In the genomic region with DNA sequence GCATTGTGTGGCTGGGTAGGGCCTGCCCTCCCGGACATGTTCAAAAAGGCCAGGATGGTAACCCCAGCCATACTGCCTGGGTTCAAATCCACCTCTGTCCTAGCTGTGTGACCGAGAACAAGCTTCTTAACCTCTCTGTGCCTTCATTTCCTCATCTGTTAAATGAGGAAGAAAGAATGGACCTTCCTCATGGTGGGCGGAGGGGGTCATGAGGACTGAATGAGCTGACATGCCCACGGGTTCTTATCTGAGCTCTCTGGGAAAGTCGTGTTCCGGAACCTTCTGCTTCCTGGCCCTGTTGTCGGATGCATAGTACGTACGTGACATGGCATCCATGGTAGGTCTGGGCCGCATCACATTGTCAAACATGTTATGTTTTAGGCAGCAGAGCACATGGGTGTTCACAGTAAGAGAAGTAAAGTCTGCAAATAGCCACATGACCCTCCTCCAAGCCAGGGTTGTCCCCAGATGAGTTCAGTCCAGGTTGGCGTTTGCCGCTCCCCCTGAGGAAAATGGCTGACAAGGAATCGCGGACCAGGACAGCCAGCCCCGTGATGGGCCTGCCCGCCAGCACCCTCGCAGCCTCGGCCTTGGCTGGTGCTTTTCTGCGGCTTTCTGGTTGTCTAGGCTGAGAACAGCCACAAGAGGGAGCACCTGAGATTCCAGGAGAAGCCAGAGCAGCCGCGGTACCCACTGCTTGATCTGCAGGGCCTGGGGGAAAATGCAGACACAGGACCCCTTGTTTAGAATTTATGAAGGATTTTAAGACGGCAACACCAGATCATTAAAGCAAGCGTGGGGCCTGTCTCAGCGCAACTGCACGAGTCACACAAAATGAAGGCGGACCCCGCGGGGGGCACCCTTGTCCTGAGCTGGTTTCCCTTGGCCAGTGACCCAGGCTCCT, we compare ENCODE assay signal across 1 cellular context.
TF ChIP-seq lines count a peak whose summit lies in the region.

No MANE protein-coding gene starts in this region.

TF ChIP-seq in HepG2, 621 proteins besides CTCF, POLR2A, EP300 and RAD21 (continued from another document and continues in another):
- TF ChIP-seq ZNF143 (CRISPR knock-in tag; IDR thresholded peaks at IDR 0.05), result no peak
- TF ChIP-seq ARNTL (CRISPR knock-in tag; IDR thresholded peaks at IDR 0.05), result no peak
- TF ChIP-seq FOSL1 (CRISPR knock-in tag; IDR thresholded peaks at IDR 0.05; ENCODE audit: borderline replicate concordance), result no peak
- no peak for TF ChIP-seq POLR2G (IDR thresholded peaks at IDR 0.05; ENCODE audit: low read depth, low read length)
- no peak for TF ChIP-seq HNF4A (CRISPR knock-in tag; IDR thresholded peaks at IDR 0.05)
- no peak for TF ChIP-seq ZNF256 (CRISPR knock-in tag; conservative IDR thresholded peaks at IDR 0.05)
- no peak for TF ChIP-seq ZNF335 (CRISPR knock-in tag; IDR thresholded peaks at IDR 0.05)
- TF ChIP-seq, protein P1, sequence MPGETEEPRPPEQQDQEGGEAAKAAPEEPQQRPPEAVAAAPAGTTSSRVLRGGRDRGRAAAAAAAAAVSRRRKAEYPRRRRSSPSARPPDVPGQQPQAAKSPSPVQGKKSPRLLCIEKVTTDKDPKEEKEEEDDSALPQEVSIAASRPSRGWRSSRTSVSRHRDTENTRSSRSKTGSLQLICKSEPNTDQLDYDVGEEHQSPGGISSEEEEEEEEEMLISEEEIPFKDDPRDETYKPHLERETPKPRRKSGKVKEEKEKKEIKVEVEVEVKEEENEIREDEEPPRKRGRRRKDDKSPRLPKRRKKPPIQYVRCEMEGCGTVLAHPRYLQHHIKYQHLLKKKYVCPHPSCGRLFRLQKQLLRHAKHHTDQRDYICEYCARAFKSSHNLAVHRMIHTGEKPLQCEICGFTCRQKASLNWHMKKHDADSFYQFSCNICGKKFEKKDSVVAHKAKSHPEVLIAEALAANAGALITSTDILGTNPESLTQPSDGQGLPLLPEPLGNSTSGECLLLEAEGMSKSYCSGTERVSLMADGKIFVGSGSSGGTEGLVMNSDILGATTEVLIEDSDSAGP (CRISPR knock-in tag; IDR thresholded peaks at IDR 0.05; ENCODE audit: borderline replicate concordance), result peak; percentile 76; the same call in 1 of the 2 replicates
- TF ChIP-seq CBX5 (CRISPR knock-in tag; IDR thresholded peaks at IDR 0.05; ENCODE audit: borderline replicate concordance), result peak; percentile 22; the same call in 1 of the 2 replicates
- TF ChIP-seq, protein P2, sequence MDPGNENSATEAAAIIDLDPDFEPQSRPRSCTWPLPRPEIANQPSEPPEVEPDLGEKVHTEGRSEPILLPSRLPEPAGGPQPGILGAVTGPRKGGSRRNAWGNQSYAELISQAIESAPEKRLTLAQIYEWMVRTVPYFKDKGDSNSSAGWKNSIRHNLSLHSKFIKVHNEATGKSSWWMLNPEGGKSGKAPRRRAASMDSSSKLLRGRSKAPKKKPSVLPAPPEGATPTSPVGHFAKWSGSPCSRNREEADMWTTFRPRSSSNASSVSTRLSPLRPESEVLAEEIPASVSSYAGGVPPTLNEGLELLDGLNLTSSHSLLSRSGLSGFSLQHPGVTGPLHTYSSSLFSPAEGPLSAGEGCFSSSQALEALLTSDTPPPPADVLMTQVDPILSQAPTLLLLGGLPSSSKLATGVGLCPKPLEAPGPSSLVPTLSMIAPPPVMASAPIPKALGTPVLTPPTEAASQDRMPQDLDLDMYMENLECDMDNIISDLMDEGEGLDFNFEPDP (CRISPR knock-in tag; conservative IDR thresholded peaks at IDR 0.05), result no peak
- no peak for TF ChIP-seq DMAP1 (CRISPR knock-in tag; IDR thresholded peaks at IDR 0.05)
- TF ChIP-seq, protein P3, sequence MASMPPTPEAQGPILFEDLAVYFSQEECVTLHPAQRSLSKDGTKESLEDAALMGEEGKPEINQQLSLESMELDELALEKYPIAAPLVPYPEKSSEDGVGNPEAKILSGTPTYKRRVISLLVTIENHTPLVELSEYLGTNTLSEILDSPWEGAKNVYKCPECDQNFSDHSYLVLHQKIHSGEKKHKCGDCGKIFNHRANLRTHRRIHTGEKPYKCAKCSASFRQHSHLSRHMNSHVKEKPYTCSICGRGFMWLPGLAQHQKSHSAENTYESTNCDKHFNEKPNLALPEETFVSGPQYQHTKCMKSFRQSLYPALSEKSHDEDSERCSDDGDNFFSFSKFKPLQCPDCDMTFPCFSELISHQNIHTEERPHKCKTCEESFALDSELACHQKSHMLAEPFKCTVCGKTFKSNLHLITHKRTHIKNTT (CRISPR knock-in tag; IDR thresholded peaks at IDR 0.05), result no peak
- no peak for TF ChIP-seq EZH2 (conservative IDR thresholded peaks at IDR 0.05; ENCODE audit: low read depth, low read length)
- TF ChIP-seq, protein P4, sequence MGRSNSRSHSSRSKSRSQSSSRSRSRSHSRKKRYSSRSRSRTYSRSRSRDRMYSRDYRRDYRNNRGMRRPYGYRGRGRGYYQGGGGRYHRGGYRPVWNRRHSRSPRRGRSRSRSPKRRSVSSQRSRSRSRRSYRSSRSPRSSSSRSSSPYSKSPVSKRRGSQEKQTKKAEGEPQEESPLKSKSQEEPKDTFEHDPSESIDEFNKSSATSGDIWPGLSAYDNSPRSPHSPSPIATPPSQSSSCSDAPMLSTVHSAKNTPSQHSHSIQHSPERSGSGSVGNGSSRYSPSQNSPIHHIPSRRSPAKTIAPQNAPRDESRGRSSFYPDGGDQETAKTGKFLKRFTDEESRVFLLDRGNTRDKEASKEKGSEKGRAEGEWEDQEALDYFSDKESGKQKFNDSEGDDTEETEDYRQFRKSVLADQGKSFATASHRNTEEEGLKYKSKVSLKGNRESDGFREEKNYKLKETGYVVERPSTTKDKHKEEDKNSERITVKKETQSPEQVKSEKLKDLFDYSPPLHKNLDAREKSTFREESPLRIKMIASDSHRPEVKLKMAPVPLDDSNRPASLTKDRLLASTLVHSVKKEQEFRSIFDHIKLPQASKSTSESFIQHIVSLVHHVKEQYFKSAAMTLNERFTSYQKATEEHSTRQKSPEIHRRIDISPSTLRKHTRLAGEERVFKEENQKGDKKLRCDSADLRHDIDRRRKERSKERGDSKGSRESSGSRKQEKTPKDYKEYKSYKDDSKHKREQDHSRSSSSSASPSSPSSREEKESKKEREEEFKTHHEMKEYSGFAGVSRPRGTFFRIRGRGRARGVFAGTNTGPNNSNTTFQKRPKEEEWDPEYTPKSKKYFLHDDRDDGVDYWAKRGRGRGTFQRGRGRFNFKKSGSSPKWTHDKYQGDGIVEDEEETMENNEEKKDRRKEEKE (IDR thresholded peaks at IDR 0.05), result no peak
- TF ChIP-seq FOXJ3 (CRISPR knock-in tag; IDR thresholded peaks at IDR 0.05; ENCODE audit: borderline replicate concordance), result no peak
- TF ChIP-seq, protein P5, sequence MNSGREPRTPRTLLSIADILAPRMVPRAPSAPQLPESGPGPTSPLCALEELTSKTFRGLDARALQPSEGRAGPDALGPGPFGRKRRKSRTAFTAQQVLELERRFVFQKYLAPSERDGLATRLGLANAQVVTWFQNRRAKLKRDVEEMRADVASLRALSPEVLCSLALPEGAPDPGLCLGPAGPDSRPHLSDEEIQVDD (CRISPR knock-in tag; IDR thresholded peaks at IDR 0.05; ENCODE audit: borderline replicate concordance), result no peak
- no peak for TF ChIP-seq HNRNPUL1 (IDR thresholded peaks at IDR 0.05; ENCODE audit: low read depth, low read length)
- TF ChIP-seq MED1 (CRISPR knock-in tag; IDR thresholded peaks at IDR 0.05), result 0 out of 2 replicates have a peak, but pooled peaks have one; percentile 19
- TF ChIP-seq, protein P6, sequence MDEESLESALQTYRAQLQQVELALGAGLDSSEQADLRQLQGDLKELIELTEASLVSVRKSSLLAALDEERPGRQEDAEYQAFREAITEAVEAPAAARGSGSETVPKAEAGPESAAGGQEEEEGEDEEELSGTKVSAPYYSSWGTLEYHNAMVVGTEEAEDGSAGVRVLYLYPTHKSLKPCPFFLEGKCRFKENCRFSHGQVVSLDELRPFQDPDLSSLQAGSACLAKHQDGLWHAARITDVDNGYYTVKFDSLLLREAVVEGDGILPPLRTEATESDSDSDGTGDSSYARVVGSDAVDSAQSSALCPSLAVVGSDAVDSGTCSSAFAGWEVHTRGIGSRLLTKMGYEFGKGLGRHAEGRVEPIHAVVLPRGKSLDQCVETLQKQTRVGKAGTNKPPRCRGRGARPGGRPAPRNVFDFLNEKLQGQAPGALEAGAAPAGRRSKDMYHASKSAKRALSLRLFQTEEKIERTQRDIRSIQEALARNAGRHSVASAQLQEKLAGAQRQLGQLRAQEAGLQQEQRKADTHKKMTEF (CRISPR knock-in tag; IDR thresholded peaks at IDR 0.05), result peak; percentile 44; the same call in 1 of the 2 replicates
- TF ChIP-seq ZNF383 (CRISPR knock-in tag; IDR thresholded peaks at IDR 0.05; ENCODE audit: borderline replicate concordance), result no peak
- TF ChIP-seq RXRB (CRISPR knock-in tag; IDR thresholded peaks at IDR 0.05; ENCODE audit: borderline replicate concordance), result peak; percentile 25; the same call in 1 of the 2 replicates
- no peak for TF ChIP-seq SIN3A (IDR thresholded peaks at IDR 0.05; ENCODE audit: borderline replicate concordance, low read depth, low read length)
- no peak for TF ChIP-seq SIX1 (CRISPR knock-in tag; IDR thresholded peaks at IDR 0.05; ENCODE audit: borderline replicate concordance)
- TF ChIP-seq HMGA1 (CRISPR knock-in tag; conservative IDR thresholded peaks at IDR 0.05), result no peak
- TF ChIP-seq, protein P7, sequence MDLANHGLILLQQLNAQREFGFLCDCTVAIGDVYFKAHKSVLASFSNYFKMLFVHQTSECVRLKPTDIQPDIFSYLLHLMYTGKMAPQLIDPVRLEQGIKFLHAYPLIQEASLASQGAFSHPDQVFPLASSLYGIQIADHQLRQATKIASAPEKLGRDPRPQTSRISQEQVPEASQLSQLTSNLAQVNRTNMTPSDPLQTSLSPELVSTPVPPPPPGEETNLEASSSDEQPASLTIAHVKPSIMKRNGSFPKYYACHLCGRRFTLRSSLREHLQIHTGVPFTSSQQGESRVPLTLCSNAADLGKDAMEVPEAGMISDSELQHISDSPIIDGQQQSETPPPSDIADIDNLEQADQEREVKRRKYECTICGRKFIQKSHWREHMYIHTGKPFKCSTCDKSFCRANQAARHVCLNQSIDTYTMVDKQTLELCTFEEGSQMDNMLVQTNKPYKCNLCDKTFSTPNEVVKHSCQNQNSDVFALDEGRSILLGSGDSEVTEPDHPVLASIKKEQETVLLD (CRISPR knock-in tag; IDR thresholded peaks at IDR 0.05; ENCODE audit: low read depth), result no peak
- peak; percentile 65 for TF ChIP-seq MED8 (CRISPR knock-in tag; IDR thresholded peaks at IDR 0.05; ENCODE audit: insufficient replicate concordance)
- TF ChIP-seq KDM5B (CRISPR knock-in tag; IDR thresholded peaks at IDR 0.05; ENCODE audit: borderline replicate concordance), result peak; percentile 76
- TF ChIP-seq, protein P8, sequence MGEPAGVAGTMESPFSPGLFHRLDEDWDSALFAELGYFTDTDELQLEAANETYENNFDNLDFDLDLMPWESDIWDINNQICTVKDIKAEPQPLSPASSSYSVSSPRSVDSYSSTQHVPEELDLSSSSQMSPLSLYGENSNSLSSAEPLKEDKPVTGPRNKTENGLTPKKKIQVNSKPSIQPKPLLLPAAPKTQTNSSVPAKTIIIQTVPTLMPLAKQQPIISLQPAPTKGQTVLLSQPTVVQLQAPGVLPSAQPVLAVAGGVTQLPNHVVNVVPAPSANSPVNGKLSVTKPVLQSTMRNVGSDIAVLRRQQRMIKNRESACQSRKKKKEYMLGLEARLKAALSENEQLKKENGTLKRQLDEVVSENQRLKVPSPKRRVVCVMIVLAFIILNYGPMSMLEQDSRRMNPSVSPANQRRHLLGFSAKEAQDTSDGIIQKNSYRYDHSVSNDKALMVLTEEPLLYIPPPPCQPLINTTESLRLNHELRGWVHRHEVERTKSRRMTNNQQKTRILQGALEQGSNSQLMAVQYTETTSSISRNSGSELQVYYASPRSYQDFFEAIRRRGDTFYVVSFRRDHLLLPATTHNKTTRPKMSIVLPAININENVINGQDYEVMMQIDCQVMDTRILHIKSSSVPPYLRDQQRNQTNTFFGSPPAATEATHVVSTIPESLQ (CRISPR knock-in tag; conservative IDR thresholded peaks at IDR 0.05), result no peak
- no peak for TF ChIP-seq RFX1 (IDR thresholded peaks at IDR 0.05)
- TF ChIP-seq, protein P9, sequence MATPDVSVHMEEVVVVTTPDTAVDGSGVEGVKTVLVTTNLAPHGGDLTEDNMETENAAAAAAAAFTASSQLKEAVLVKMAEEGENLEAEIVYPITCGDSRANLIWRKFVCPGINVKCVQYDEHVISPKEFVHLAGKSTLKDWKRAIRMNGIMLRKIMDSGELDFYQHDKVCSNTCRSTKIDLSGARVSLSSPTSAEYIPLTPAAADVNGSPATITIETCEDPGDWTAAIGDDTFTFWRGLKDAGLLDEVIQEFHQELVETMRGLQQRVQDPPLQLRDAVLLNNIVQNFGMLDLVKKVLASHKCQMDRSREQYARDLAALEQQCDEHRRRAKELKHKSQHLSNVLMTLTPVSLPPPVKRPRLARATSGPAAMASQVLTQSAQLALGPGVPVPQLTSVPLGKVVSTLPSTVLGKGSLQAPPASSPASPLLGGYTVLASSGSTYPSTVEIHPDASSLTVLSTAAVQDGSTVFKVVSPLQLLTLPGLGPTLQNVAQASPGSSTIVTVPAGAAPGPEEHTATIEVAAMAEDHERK (CRISPR knock-in tag; IDR thresholded peaks at IDR 0.05; ENCODE audit: low read depth), result no peak
- TF ChIP-seq SMAD1 (CRISPR knock-in tag; IDR thresholded peaks at IDR 0.05; ENCODE audit: borderline replicate concordance, low read depth), result no peak
- TF ChIP-seq, protein P10, sequence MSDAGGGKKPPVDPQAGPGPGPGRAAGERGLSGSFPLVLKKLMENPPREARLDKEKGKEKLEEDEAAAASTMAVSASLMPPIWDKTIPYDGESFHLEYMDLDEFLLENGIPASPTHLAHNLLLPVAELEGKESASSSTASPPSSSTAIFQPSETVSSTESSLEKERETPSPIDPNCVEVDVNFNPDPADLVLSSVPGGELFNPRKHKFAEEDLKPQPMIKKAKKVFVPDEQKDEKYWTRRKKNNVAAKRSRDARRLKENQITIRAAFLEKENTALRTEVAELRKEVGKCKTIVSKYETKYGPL (CRISPR knock-in tag; IDR thresholded peaks at IDR 0.05), result no peak
- TF ChIP-seq ZNF672 (CRISPR knock-in tag; IDR thresholded peaks at IDR 0.05), result no peak
- TF ChIP-seq, protein P11, sequence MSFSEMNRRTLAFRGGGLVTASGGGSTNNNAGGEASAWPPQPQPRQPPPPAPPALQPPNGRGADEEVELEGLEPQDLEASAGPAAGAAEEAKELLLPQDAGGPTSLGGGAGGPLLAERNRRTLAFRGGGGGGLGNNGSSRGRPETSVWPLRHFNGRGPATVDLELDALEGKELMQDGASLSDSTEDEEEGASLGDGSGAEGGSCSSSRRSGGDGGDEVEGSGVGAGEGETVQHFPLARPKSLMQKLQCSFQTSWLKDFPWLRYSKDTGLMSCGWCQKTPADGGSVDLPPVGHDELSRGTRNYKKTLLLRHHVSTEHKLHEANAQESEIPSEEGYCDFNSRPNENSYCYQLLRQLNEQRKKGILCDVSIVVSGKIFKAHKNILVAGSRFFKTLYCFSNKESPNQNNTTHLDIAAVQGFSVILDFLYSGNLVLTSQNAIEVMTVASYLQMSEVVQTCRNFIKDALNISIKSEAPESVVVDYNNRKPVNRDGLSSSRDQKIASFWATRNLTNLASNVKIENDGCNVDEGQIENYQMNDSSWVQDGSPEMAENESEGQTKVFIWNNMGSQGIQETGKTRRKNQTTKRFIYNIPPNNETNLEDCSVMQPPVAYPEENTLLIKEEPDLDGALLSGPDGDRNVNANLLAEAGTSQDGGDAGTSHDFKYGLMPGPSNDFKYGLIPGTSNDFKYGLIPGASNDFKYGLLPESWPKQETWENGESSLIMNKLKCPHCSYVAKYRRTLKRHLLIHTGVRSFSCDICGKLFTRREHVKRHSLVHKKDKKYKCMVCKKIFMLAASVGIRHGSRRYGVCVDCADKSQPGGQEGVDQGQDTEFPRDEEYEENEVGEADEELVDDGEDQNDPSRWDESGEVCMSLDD (CRISPR knock-in tag; IDR thresholded peaks at IDR 0.05; ENCODE audit: borderline replicate concordance), result no peak
- TF ChIP-seq NR2F2 (IDR thresholded peaks at IDR 0.05; ENCODE audit: borderline replicate concordance, low read depth), result no peak
- TF ChIP-seq RBAK (CRISPR knock-in tag; IDR thresholded peaks at IDR 0.05), result no peak
